32 cellular contexts compared by ENCODE assay signal in genomic region chr5:37896159-37896558, GRCh38. TPM values are rescaled to one million over a fixed set of nuclear protein-coding genes. Genes with fewer than 3 reads are reported as not detected.
"Had no signal": no experiment of that assay in that cellular context is flagged by ENCODE, and none has a peak within 500 bp of the region (broad histone marks: within the 10 kb centered on the region; RNA-seq: fewer than 3 reads in every experiment).

No MANE protein-coding gene starts in this region.

- H3K27ac ChIP-seq: body of pancreas, foreskin keratinocyte, gastrocnemius medialis, heart left ventricle, WERI-Rb-1 had no signal

- H3K4me3 ChIP-seq: body of pancreas, gastrocnemius medialis, heart left ventricle had no signal

- H3K4me3 Mint-ChIP-seq: activated B cell treated with CpG ODN at 0.5 μM for 24 hours; activated CD8-positive, alpha-beta T cell treated with anti-CD3 and anti-CD28 coated beads for 36 hours; activated naive CD8-positive, alpha-beta T cell; activated T-cell treated with anti-CD3 and anti-CD28 coated beads, Interleukin-2, amount 50 U/mL, for 4 hours; activated T-helper 17 cell treated with anti-CD3 and anti-CD28 coated beads, Interleukin-2, amount 50 U/mL, for 72 hours; effector memory CD8-positive, alpha-beta T cell; T-helper 17 cell; T-helper 2 cell treated with Interferon-gamma antibody and Interleukin-4, amounts not matched to agents 5 μg/mL and 100 μg/mL, for 36 hours had no signal

- H3K4me1 Mint-ChIP-seq: activated B cell treated with CpG ODN at 0.5 μM for 24 hours; activated T-helper 17 cell treated with anti-CD3 and anti-CD28 coated beads, Interleukin-2, amount 50 U/mL, for 72 hours; T-helper 17 cell had no signal

- ATAC-seq: activated CD4-positive, CD25-positive, alpha-beta regulatory T cell treated with anti-CD3 and anti-CD28 coated beads, Interleukin-2, amount 50 U/mL, for 24 hours; activated CD8-positive, alpha-beta T cell treated with anti-CD3 and anti-CD28 coated beads for 36 hours; activated T-cell treated with anti-CD3 and anti-CD28 coated beads, Interleukin-2, amount 50 U/mL, for 4 hours; activated T-helper 17 cell treated with anti-CD3 and anti-CD28 coated beads, Interleukin-2, amount 50 U/mL, for 72 hours; body of pancreas; effector memory CD8-positive, alpha-beta T cell; esophagus mucosa; foreskin keratinocyte; gastrocnemius medialis; heart left ventricle; T-helper 17 cell had no signal

- H3K27me3 ChIP-seq: body of pancreas, foreskin keratinocyte, gastrocnemius medialis, heart left ventricle had no signal

- H3K36me3 Mint-ChIP-seq: activated naive CD8-positive, alpha-beta T cell had no signal

- H3K27ac Mint-ChIP-seq: activated B cell treated with CpG ODN at 0.5 μM for 24 hours; activated CD8-positive, alpha-beta T cell treated with anti-CD3 and anti-CD28 coated beads for 36 hours; activated naive CD8-positive, alpha-beta T cell; activated T-helper 17 cell treated with anti-CD3 and anti-CD28 coated beads, Interleukin-2, amount 50 U/mL, for 72 hours; effector memory CD8-positive, alpha-beta T cell; T-helper 17 cell; T-helper 2 cell treated with Interferon-gamma antibody and Interleukin-4, amounts not matched to agents 5 μg/mL and 100 μg/mL, for 36 hours had no signal

- DNase-seq: activated B cell treated with CpG ODN at 0.5 μM for 24 hours; activated CD4-positive, alpha-beta T cell treated with anti-CD3 and anti-CD28 coated beads for 48 hours; activated CD4-positive, alpha-beta T cell treated with anti-CD3 and anti-CD28 coated beads, Interleukin-2, amount 50 U/mL, for 1 hour; activated CD4-positive, alpha-beta T cell treated with anti-CD3 and anti-CD28 coated beads, Interleukin-2, amount 50 U/mL, for 48 hours; activated CD8-positive, alpha-beta memory T cell treated with anti-CD3 and anti-CD28 coated beads for 24 hours; activated CD8-positive, alpha-beta T cell treated with anti-CD3 and anti-CD28 coated beads for 36 hours; activated effector memory CD4-positive, alpha-beta T cell treated with Interleukin-2 at 50 U/mL for 16 hours; activated gamma-delta T cell treated with Interleukin-2 at 50 U/mL for 16 hours; activated naive CD4-positive, alpha-beta T cell treated with anti-CD3 and anti-CD28 coated beads, Interleukin-2, amount 50 U/mL, for 16 hours; activated naive CD4-positive, alpha-beta T cell treated with Interleukin-2 at 50 U/mL for 16 hours; activated T-cell treated with anti-CD3 and anti-CD28 coated beads, Interleukin-2, amount 50 U/mL, for 4 hours; amniotic stem cell; anterior cingulate cortex; body of pancreas; caudate nucleus; cortex of kidney; dermis blood vessel endothelial cell; effector CD4-positive, alpha-beta T cell; effector memory CD8-positive, alpha-beta T cell; foreskin keratinocyte; gastrocnemius medialis; glutamatergic neuron; heart left ventricle; T-helper 17 cell; T1000; WERI-Rb-1 had no signal

- H3K36me3 ChIP-seq: gastrocnemius medialis, heart left ventricle, WERI-Rb-1 had no signal

- H3K4me1 ChIP-seq: body of pancreas, foreskin keratinocyte had no signal

- H3K9me3 ChIP-seq: body of pancreas, gastrocnemius medialis had no signal

- H3K9me3 Mint-ChIP-seq: activated B cell treated with CpG ODN at 0.5 μM for 24 hours; activated CD8-positive, alpha-beta T cell treated with anti-CD3 and anti-CD28 coated beads for 36 hours; activated T-cell treated with anti-CD3 and anti-CD28 coated beads, Interleukin-2, amount 50 U/mL, for 4 hours; activated T-helper 17 cell treated with anti-CD3 and anti-CD28 coated beads, Interleukin-2, amount 50 U/mL, for 72 hours; effector memory CD8-positive, alpha-beta T cell; T-helper 2 cell treated with Interferon-gamma antibody and Interleukin-4, amounts not matched to agents 5 μg/mL and 100 μg/mL, for 36 hours had no signal

RNA-seq across cellular contexts. Expression of gene GDNF, which starts 56.3 kb away (rescaled TPM):
- total RNA-seq: activated B cell treated with CpG ODN at 0.5 μM for 24 hours; activated CD8-positive, alpha-beta T cell treated with anti-CD3 and anti-CD28 coated beads for 36 hours; activated T-cell treated with anti-CD3 and anti-CD28 coated beads, Interleukin-2, amount 50 U/mL, for 4 hours; activated T-helper 17 cell treated with anti-CD3 and anti-CD28 coated beads, Interleukin-2, amount 50 U/mL, for 72 hours; body of pancreas; dermis blood vessel endothelial cell; endothelial cell of umbilical vein; T-helper 17 cell had no signal
